In genomic region chr17:17883801-17884200, GRCh38 we compare ENCODE assay signal across 22 cellular contexts. TPM values are rescaled to one million over a fixed set of nuclear protein-coding genes. Genes with fewer than 3 reads are reported as not detected.
DNase-seq lines count a peak whose midpoint lies in the region; FAIRE-seq and TF ChIP-seq lines count a peak whose summit lies in the region.
"Had no signal": no experiment of that assay in that cellular context is flagged by ENCODE, and none has a peak within 500 bp of the region (broad histone marks: within the 10 kb centered on the region; RNA-seq: fewer than 3 reads in every experiment).

No MANE protein-coding gene starts in this region.

- H3K14ac ChIP-seq in H1 (ENCODE audit: insufficient read length), result peak overlapping the region; percentile 38

- H3K4me1 ChIP-seq in H1 (replicated peaks in 1 of 4; ENCODE audit: control insufficient read depth in 3 of 4, insufficient read depth in 4 of 4, low read length in 3 of 4), result peaks cover 18 to 32% (median 21%) of the 10 kb centered on the region in 4 experiments
- peaks cover 9% of the 10 kb centered on the region for H3K4me1 ChIP-seq in osteoblast (ENCODE audit: insufficient read depth, low read length)
- H3K4me1 ChIP-seq: Caco-2, HAP-1 had no signal

- POLR2A ChIA-PET in H1 (lab: Charles Lee; ENCODE audit: partially characterized antibody), result interaction anchor here (0.7 to 1.7 kb wide), 3 partner anchors 9 to 75 kb away, joined by 3 to 5 read pairs (median 3); partner anchors contain the start of gene SREBF1

- H2BK20ac ChIP-seq in H1 (ENCODE audit: low read length), result no peak overlapping the region

- peak overlapping the region; percentile 53; the same call in 1 of the 2 replicates for H2BK15ac ChIP-seq in H1 (ENCODE audit: low read length)

- peak overlapping the region; percentile 41 for H3K4ac ChIP-seq in H1 (replicated peaks; ENCODE audit: insufficient read length, low read depth, low read length)

- no peak overlapping the region for H2BK5ac ChIP-seq in H1 (ENCODE audit: low read depth, low read length)

- H2AFZ ChIP-seq in H1 (ENCODE audit: low read length) (no peak overlapping the region), osteoblast (ENCODE audit: low read length) (no peak overlapping the region)

- TF ChIP-seq RAD21 in H1 (IDR thresholded peaks at IDR 0.05 in 1 of 2, conservative IDR thresholded peaks at IDR 0.05 in 1 of 2; ENCODE audit: low read depth in 2 of 2, low read length in 2 of 2), result no peak

- H2BK12ac ChIP-seq in H1 (ENCODE audit: low read depth, low read length), result peak overlapping the region; percentile 29; the same call in 1 of the 2 replicates

- TF ChIP-seq POLR2A in H1 (IDR thresholded peaks at IDR 0.05; ENCODE audit: control extremely low read depth in 1 of 2, low read depth in 2 of 2, low read length in 2 of 2) (no peak), H54 (IDR thresholded peaks at IDR 0.05; ENCODE audit: low read depth, low read length) (no peak)

- no peaks in the 10 kb centered on the region for H4K20me1 ChIP-seq in H1 (replicated peaks in 1 of 2; ENCODE audit: control insufficient read depth in 1 of 2, insufficient read depth in 2 of 2, low read length in 2 of 2)
- peaks cover 11% of the 10 kb centered on the region for H4K20me1 ChIP-seq in osteoblast (ENCODE audit: insufficient read depth, low read length)

- H3K27me3 ChIP-seq in H1 (replicated peaks in 1 of 4; ENCODE audit: control insufficient read depth in 3 of 4, extremely low read depth in 1 of 4, insufficient read depth in 3 of 4, low read length in 3 of 4), result no peaks in the 10 kb centered on the region
- H3K27me3 ChIP-seq in osteoblast (ENCODE audit: insufficient read depth, low read length), result no peaks in the 10 kb centered on the region

- TF ChIP-seq EP300 in H1 (IDR thresholded peaks at IDR 0.05; ENCODE audit: borderline replicate concordance in 1 of 2, low read depth in 2 of 2, low read length in 2 of 2), result no peak

- no peak overlapping the region for H3K56ac ChIP-seq in H1 (replicated peaks; ENCODE audit: insufficient read length, low read depth, low read length)

- H3K79me1 ChIP-seq in H1 (ENCODE audit: low read depth, low read length), result no peaks in the 10 kb centered on the region

- DNase-seq in DMS79 treated with DMSO at 0.1 percent for 48 hours (lab: John Stamatoyannopoulos, UW), result peak; percentile 77
- peak; percentile 27 for DNase-seq in NCI-H69 (lab: John Stamatoyannopoulos, UW)
- no peak for DNase-seq in H1 (ENCODE audit: low read depth in 1 of 2, low spot score in 2 of 2)
- peak; percentile 58 for DNase-seq in osteoblast (ENCODE audit: insufficient read length, low spot score, missing footprints)
- DNase-seq in H54 (ENCODE audit: insufficient read length, low spot score), result no peak
- DNase-seq in COR-L47 (lab: John Stamatoyannopoulos, UW), result no peak
- DNase-seq in NCI-H2196 (lab: John Stamatoyannopoulos, UW; ENCODE audit: unreplicated experiment), result no peak
- DNase-seq: Caco-2; CD4-positive, alpha-beta memory T cell; HFFc6; IMR-90; KG1; NCI-H1048; NCI-H1694; NCI-H2029 treated with DMSO at 0.1 percent for 48 hours; NCI-H2171; NCI-H345; NCI-H510A treated with DMSO at 0.1 percent for 48 hours; NK-92 treated with Interleukin-12 subunit alpha and Interleukin-12 subunit beta, amount 100 ng/mL, for 24 hours; PC-3 had no signal

- no peak overlapping the region for H3K9ac ChIP-seq in H1 (replicated peaks in 1 of 4; ENCODE audit: extremely low read depth in 1 of 4, low read depth in 3 of 4, low read length in 3 of 4)

- H4K5ac ChIP-seq in H1 (ENCODE audit: insufficient read length, low read depth, low read length), result no peak overlapping the region

- no peak overlapping the region for H2AK5ac ChIP-seq in H1 (ENCODE audit: low read depth, low read length)

- no peak overlapping the region for H2BK120ac ChIP-seq in H1 (replicated peaks; ENCODE audit: low read depth, low read length)

- no peak overlapping the region for H4K8ac ChIP-seq in H1 (ENCODE audit: extremely low read depth, insufficient read depth, low read length)

- no peak overlapping the region for H3K4me2 ChIP-seq in H1 (ENCODE audit: insufficient read depth in 1 of 2, low read depth in 2 of 2, low read length in 2 of 2)
- no peak overlapping the region for H3K4me2 ChIP-seq in osteoblast (ENCODE audit: insufficient read depth, low read length)

- no peak overlapping the region for H3K27ac ChIP-seq in H1 (ENCODE audit: low read depth, low read length)
- no peak overlapping the region for H3K27ac ChIP-seq in osteoblast (ENCODE audit: low read depth, low read length)

- no peaks in the 10 kb centered on the region for H3K9me3 ChIP-seq in H1 (ENCODE audit: insufficient read depth in 2 of 2, low read depth in 1 of 2, low read length in 1 of 2)
- no peaks in the 10 kb centered on the region for H3K9me3 ChIP-seq in osteoblast (ENCODE audit: low read depth, low read length)
- H3K9me3 ChIP-seq: Caco-2, HAP-1 had no signal

- H3K4me3 ChIP-seq in H1 (ENCODE audit: extremely low read depth in 1 of 4, insufficient read depth in 2 of 4, low read depth in 3 of 4, low read length in 4 of 4) (no peak overlapping the region), osteoblast (ENCODE audit: insufficient read depth, low read length) (no peak overlapping the region)
- H3K4me3 ChIP-seq: HAP-1 had no signal

- FAIRE-seq in H1 (lab: Jason Lieb, UNC) (no peak), H54 (lab: Jason Lieb, UNC) (no peak)
- FAIRE-seq: GM18507 had no signal

- CTCF ChIA-PET in H1 (lab: Charles Lee; ENCODE audit: partially characterized antibody), result interaction anchor here (0.9 to 22.5 kb wide), 11 partner anchors 17 to 260 kb away, joined by 3 to 404 read pairs (median 4); no protein-coding TSS in a partner anchor

- TF ChIP-seq CTCF in H1 (IDR thresholded peaks at IDR 0.05; ENCODE audit: control extremely low read depth in 1 of 3, insufficient read depth in 1 of 3, low read depth in 1 of 3, low read length in 3 of 3) (no peak), osteoblast (IDR thresholded peaks at IDR 0.05; ENCODE audit: extremely low read depth, low read depth, low read length) (no peak)

- WGBS in H1 (ENCODE audit: extremely low coverage in 1 of 2, insufficient coverage in 1 of 2, insufficient read length in 1 of 2, insufficient replicate concordance in 2 of 2, low coverage in 1 of 2, low lambda C conversion rate in 2 of 2, missing lambda C conversion rate in 1 of 2), 2 experiments, result 74% methylated on average over 3 of the region's 3 CpGs; no CpG with 5 or more reads in 1 of the 2 experiments

- H3K79me2 ChIP-seq in H1 (ENCODE audit: control insufficient read depth in 1 of 2, insufficient read depth in 2 of 2, low read length in 2 of 2), result no peaks in the 10 kb centered on the region
- no peaks in the 10 kb centered on the region for H3K79me2 ChIP-seq in osteoblast (ENCODE audit: insufficient read depth, low read length)

- no peaks in the 10 kb centered on the region for H3K36me3 ChIP-seq in H1 (ENCODE audit: control insufficient read depth in 2 of 4, insufficient read depth in 4 of 4, low read length in 3 of 4)
- H3K36me3 ChIP-seq in osteoblast (ENCODE audit: insufficient read depth, low read length), result peaks cover 46% of the 10 kb centered on the region

- H3K23ac ChIP-seq in H1 (ENCODE audit: insufficient read length), result no peak overlapping the region

- H4K91ac ChIP-seq in H1 (replicated peaks; ENCODE audit: insufficient read length, low read length), result peak overlapping the region; percentile 66

- H3K18ac ChIP-seq in H1 (ENCODE audit: extremely low read depth, low read length), result no peak overlapping the region

- H3K23me2 ChIP-seq in H1 (ENCODE audit: low read depth, low read length), result no peaks in the 10 kb centered on the region

TF ChIP-seq in H1, 55 proteins besides CTCF, POLR2A, EP300 and RAD21 (continues in another document):
- TF ChIP-seq GTF2F1 (IDR thresholded peaks at IDR 0.05; ENCODE audit: borderline replicate concordance, low read depth, low read length), result no peak
- TF ChIP-seq FOSL1 (IDR thresholded peaks at IDR 0.05; ENCODE audit: insufficient read depth, low read depth, low read length), result no peak
- no peak for TF ChIP-seq SAP30 (IDR thresholded peaks at IDR 0.05; ENCODE audit: insufficient read depth, insufficient replicate concordance, low read length)
- no peak for TF ChIP-seq SRF (IDR thresholded peaks at IDR 0.05; ENCODE audit: low read depth, low read length)
- TF ChIP-seq RNF2 (IDR thresholded peaks at IDR 0.05; ENCODE audit: borderline replicate concordance, low read depth, low read length, missing control alignments, poor library complexity, severe bottlenecking), result no peak
- TF ChIP-seq CREB1 (IDR thresholded peaks at IDR 0.05), result no peak
- TF ChIP-seq SP4 (IDR thresholded peaks at IDR 0.05; ENCODE audit: low read length), result no peak

RNA-seq across cellular contexts. Expression of gene SREBF1, which starts 47.0 kb away (rescaled TPM):
- 69.9 and 70.8 TPM in 2 replicates for total RNA-seq in H1 (2021; fragmentation: NEBNext Ultra II Directional; extraction: Animal tissue kit (Norgen Biotek cat#: 25700))
- 28.6 and 64.6 TPM in 2 replicates for polyA plus RNA-seq in H1 (2011; rRNA removed)
- 34.1 TPM for polyA plus RNA-seq in H1 (2011; cell fraction: cytosol; rRNA removed)
- polyA plus RNA-seq in H1 (2011; cell fraction: nucleus; rRNA removed), result 270 TPM
- 45.2 to 64.7 TPM (median 53.7 TPM) in 4 replicates for polyA plus RNA-seq in H1 (2012, experiment 1 of 2)
- polyA plus RNA-seq in H1 (2012, experiment 2 of 2), result 36.4 TPM
- polyA plus RNA-seq in H1 (2013, experiment 1 of 2), result 88.4 TPM
- 76.5 TPM for polyA plus RNA-seq in H1 (2013, experiment 2 of 2)
- polyA minus RNA-seq in H1 (2011; rRNA and poly(A)+ RNA removed), result 21.0 and 35.5 TPM in 2 replicates
- 60.1 TPM for polyA minus RNA-seq in H1 (2011; cell fraction: cytosol; rRNA and poly(A)+ RNA removed)
- 90.1 TPM for polyA minus RNA-seq in H1 (2011; cell fraction: nucleus; rRNA and poly(A)+ RNA removed)
- 115 and 133 TPM in 2 replicates for total RNA-seq in osteoblast

Comparison
In these comparisons a context has a peak if more than half of its experiments do, and no peak if none do; other contexts are left out.
1. DNase-seq: peak in DMS79 treated with DMSO at 0.1 percent for 48 hours (single experiment), NCI-H69 (single experiment) and osteoblast (single experiment); none in H1 (0 of 2), H54 (single experiment), COR-L47 (single experiment) and NCI-H2196 (single experiment).